In the genomic region with DNA sequence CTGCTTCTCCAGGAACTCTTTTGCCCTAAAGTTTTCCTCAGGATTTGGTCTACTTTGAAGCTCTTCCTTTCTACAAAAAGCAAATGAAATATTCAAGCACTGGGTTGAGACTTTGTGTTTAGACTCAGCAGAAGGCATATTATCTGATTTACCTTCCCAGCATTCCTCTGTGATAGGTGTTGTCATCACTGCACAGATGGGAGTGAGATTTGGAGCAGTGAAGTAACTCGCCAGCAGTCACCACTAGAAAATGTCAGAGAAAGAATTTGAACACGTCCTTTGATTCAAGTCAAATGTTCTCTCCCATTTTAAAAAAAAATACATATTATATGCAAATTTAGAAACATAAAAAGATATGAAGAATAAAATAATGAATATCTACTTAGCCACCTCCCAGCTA, we compare ENCODE assay signal across 26 cellular contexts.
"Had no signal": no experiment of that assay in that cellular context is flagged by ENCODE, and none has a peak within 500 bp of the region (broad histone marks: within the 10 kb centered on the region; RNA-seq: fewer than 3 reads in every experiment).

No MANE protein-coding gene starts in this region.

- H3K4me1 ChIP-seq: esophagus squamous epithelium, gastrocnemius medialis, heart right ventricle, left lung, lower lobe of right lung had no signal

- H3K27ac ChIP-seq: coronary artery, dorsolateral prefrontal cortex, epithelial cell of prostate, esophagus squamous epithelium, gastrocnemius medialis, heart right ventricle, left lung, lower lobe of right lung had no signal

- H3K36me3 ChIP-seq: esophagus squamous epithelium, gastrocnemius medialis, heart right ventricle, left lung, lower lobe of right lung had no signal

- H3K4me3 ChIP-seq: coronary artery, dorsolateral prefrontal cortex, esophagus squamous epithelium, gastrocnemius medialis, heart right ventricle, left lung, lower lobe of right lung, mucosa of descending colon had no signal

- H3K9me3 ChIP-seq: esophagus squamous epithelium, gastrocnemius medialis, heart right ventricle, left lung, lower lobe of right lung, mucosa of descending colon had no signal

- ATAC-seq: esophagus mucosa, gastrocnemius medialis, heart right ventricle, left cardiac atrium, left lung, left ventricle myocardium superior, lower lobe of right lung, mucosa of descending colon had no signal

- DNase-seq: dermis blood vessel endothelial cell; dorsolateral prefrontal cortex; effector CD4-positive, alpha-beta T cell; effector memory CD4-positive, alpha-beta T cell; erythroblast; esophagus squamous epithelium; foreskin fibroblast; foreskin melanocyte; gastrocnemius medialis; glutamatergic neuron; head of caudate nucleus; heart right ventricle; hippocampal formation; left cardiac atrium; left lung; left ventricle myocardium superior; lower lobe of right lung; mesenchymal stem cell; mucosa of descending colon had no signal

- H3K27ac Mint-ChIP-seq: mesothelial cell of epicardium had no signal

- H3K9me3 Mint-ChIP-seq: mesothelial cell of epicardium had no signal

- H3K4me3 Mint-ChIP-seq: mesothelial cell of epicardium had no signal

- H3K36me3 Mint-ChIP-seq: mesothelial cell of epicardium had no signal

- H3K27me3 ChIP-seq: dorsolateral prefrontal cortex, esophagus squamous epithelium, gastrocnemius medialis, heart right ventricle, left lung had no signal

- FAIRE-seq: colon, islet of Langerhans, keratinocyte had no signal
